In the genomic region with DNA sequence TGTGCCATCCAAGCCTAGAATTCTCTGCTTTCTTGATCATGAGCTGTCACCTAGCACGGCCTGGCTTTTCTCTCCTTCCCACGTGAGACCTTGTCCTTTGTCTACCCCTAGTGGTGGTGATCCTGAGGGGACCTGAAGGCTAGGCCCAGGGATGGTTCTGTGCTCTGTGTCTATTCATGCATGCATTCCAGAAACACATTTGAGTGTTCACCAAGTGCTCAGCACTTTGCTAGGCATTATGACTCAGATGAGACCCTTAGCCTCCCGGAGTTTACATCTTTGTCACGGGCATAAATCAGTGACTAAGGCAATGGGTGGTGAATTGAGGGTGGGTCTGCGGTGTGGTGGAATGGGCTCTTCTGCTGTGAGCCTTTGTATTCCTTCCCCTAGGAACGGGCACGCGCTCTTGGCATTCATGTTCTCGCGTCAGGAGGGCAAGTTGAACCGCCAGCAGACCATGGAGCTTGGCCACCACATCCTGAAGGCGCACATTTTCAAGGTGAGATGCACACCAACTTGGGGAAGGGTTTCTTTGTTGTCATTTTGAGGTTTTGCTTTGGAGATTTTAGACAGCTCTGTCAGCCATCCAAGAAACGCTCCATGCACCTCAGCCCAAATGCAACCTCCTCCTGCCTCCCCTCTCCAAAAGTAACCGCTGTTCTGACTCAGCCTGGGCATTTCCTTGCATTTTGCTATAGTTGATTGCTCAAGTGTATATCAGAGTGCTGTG, we compare ENCODE assay signal across 8 cellular contexts.
DNase-seq lines count a peak whose midpoint lies in the region; ATAC-seq and TF ChIP-seq lines count a peak whose summit lies in the region.

No MANE protein-coding gene starts in this region.

- intact Hi-C loops in HCT116 (cut with micrococcal nuclease), result loop anchor here (1.0 kb wide), 3 partner anchors 44 to 284 kb away; no protein-coding TSS in a partner anchor

- CTCF ChIA-PET in HCT116 (lab: Charles Lee), result interaction anchor here (0.6 to 1.4 kb wide), 4 partner anchors 45 to 782 kb away, joined by 3 to 4 read pairs (median 4); no protein-coding TSS in a partner anchor

- POLR2A ChIA-PET in activated naive CD8-positive, alpha-beta T cell treated with anti-CD3 and anti-CD28 coated beads, Interleukin-2, amount 10 ng/mL, durations not matched to agents 7 days and 5 days (lab: Charles Lee), result no interaction called here
- POLR2A ChIA-PET in HCT116 (lab: Charles Lee), result no interaction called here

- TF ChIP-seq CTCF in HCT116 (IDR thresholded peaks at IDR 0.05 in 2 of 3, conservative IDR thresholded peaks at IDR 0.05 in 1 of 3; ENCODE audit: borderline replicate concordance in 1 of 3, insufficient read depth in 1 of 3, low read depth in 2 of 3, low read length in 2 of 3), result peak; percentile 55 to 66 (median 58); a peak in 5 of 6 replicates
- TF ChIP-seq CTCF in MM.1S (IDR thresholded peaks at IDR 0.05; ENCODE audit: low read length), result peak; percentile 37
- peak; percentile 48 for TF ChIP-seq CTCF in epithelial cell of esophagus (IDR thresholded peaks at IDR 0.05; ENCODE audit: insufficient read depth, low read depth, low read length, missing control alignments)
- TF ChIP-seq CTCF in progenitor cell of endocrine pancreas (IDR thresholded peaks at IDR 0.05; ENCODE audit: unreplicated experiment), result peak; percentile 30

- H3K27ac ChIP-seq in HCT116 (ENCODE audit: low read depth, low read length) (no peak overlapping the region), MM.1S (ENCODE audit: low read length) (no peak overlapping the region)

- H3K79me2 ChIP-seq in HCT116 (ENCODE audit: insufficient read depth, low read length) (no peaks in the 10 kb centered on the region), MM.1S (ENCODE audit: low read length) (no peaks in the 10 kb centered on the region)

- no peaks in the 10 kb centered on the region for H3K9me2 ChIP-seq in HCT116 (ENCODE audit: insufficient read depth)
- H3K9me2 ChIP-seq in MM.1S (replicated peaks; ENCODE audit: insufficient read depth, low read length), result no peaks in the 10 kb centered on the region

- no peak overlapping the region for H2AFZ ChIP-seq in HCT116 (ENCODE audit: low read depth, low read length, poor library complexity, severe bottlenecking)
- H2AFZ ChIP-seq in MM.1S (ENCODE audit: low read length), result no peak overlapping the region

- no peaks in the 10 kb centered on the region for H3K4me1 ChIP-seq in HCT116 (ENCODE audit: control insufficient read depth in 1 of 2, insufficient read depth in 2 of 2, low read length in 2 of 2)
- no peaks in the 10 kb centered on the region for H3K4me1 ChIP-seq in MM.1S (ENCODE audit: low read length)

- H4K20me1 ChIP-seq in HCT116 (ENCODE audit: insufficient read depth) (no peaks in the 10 kb centered on the region), MM.1S (ENCODE audit: insufficient read depth, low read length) (no peaks in the 10 kb centered on the region)

- no peak for DNase-seq in activated naive CD8-positive, alpha-beta T cell treated with anti-CD3 and anti-CD28 coated beads, Interleukin-2, amount 10 ng/mL, durations not matched to agents 7 days and 5 days
- DNase-seq in activated naive CD8-positive, alpha-beta T cell treated with anti-CD3 and anti-CD28 coated beads for 36 hours, result no peak
- DNase-seq in HCT116 (ENCODE audit: low read depth, low spot score) (peak; percentile 19), MM.1S (peak; percentile 28), epithelial cell of esophagus (ENCODE audit: low read depth) (peak; percentile 30), progenitor cell of endocrine pancreas (ENCODE audit: low spot score, unreplicated experiment) (no peak), retina (no peak), medulla oblongata (ENCODE audit: extremely low spot score) (no peak)

- no peak overlapping the region for H3K4me3 ChIP-seq in HCT116 (replicated peaks in 1 of 2; ENCODE audit: low read depth in 1 of 2, low read length in 2 of 2)
- H3K4me3 ChIP-seq in MM.1S (ENCODE audit: low read length), result no peak overlapping the region
- no peak overlapping the region for H3K4me3 ChIP-seq in epithelial cell of esophagus (ENCODE audit: low read length)

- no peak overlapping the region for H3K4me3 Mint-ChIP-seq in activated naive CD8-positive, alpha-beta T cell treated with anti-CD3 and anti-CD28 coated beads, Interleukin-2, amount 10 ng/mL, durations not matched to agents 7 days and 5 days
- no peak overlapping the region for H3K4me3 Mint-ChIP-seq in activated naive CD8-positive, alpha-beta T cell treated with anti-CD3 and anti-CD28 coated beads for 36 hours
- H3K4me3 Mint-ChIP-seq in progenitor cell of endocrine pancreas (ENCODE audit: low read depth), result no peak overlapping the region

- no peak for TF ChIP-seq POLR2A in HCT116 (IDR thresholded peaks at IDR 0.05; ENCODE audit: borderline replicate concordance, extremely low read depth, insufficient read depth, insufficient read length)

- no peaks in the 10 kb centered on the region for H3K9me3 Mint-ChIP-seq in activated naive CD8-positive, alpha-beta T cell treated with anti-CD3 and anti-CD28 coated beads, Interleukin-2, amount 10 ng/mL, durations not matched to agents 7 days and 5 days
- H3K9me3 Mint-ChIP-seq in activated naive CD8-positive, alpha-beta T cell treated with anti-CD3 and anti-CD28 coated beads for 36 hours, result no peaks in the 10 kb centered on the region
- no peaks in the 10 kb centered on the region for H3K9me3 Mint-ChIP-seq in progenitor cell of endocrine pancreas (ENCODE audit: low read depth)

- H3K9ac ChIP-seq in HCT116 (ENCODE audit: low read length), result no peak overlapping the region
- no peak overlapping the region for H3K9ac ChIP-seq in MM.1S (ENCODE audit: low read length)

- H3K4me2 ChIP-seq in HCT116 (ENCODE audit: low read length), result no peak overlapping the region
- no peak overlapping the region for H3K4me2 ChIP-seq in MM.1S (ENCODE audit: low read depth, low read length)

- RAD21 ChIA-PET in HCT116 (lab: Charles Lee; ENCODE audit: low non-redundant PET in 1 of 2, low total read pairs in 2 of 2, uncharacterized antibody in 2 of 2, unreplicated experiment in 2 of 2), result no interaction called here

- peak; percentile 86 for TF ChIP-seq RAD21 in HCT116 (IDR thresholded peaks at IDR 0.05; ENCODE audit: low read depth)

- no peak overlapping the region for H3K27ac Mint-ChIP-seq in activated naive CD8-positive, alpha-beta T cell treated with anti-CD3 and anti-CD28 coated beads, Interleukin-2, amount 10 ng/mL, durations not matched to agents 7 days and 5 days
- H3K27ac Mint-ChIP-seq in activated naive CD8-positive, alpha-beta T cell treated with anti-CD3 and anti-CD28 coated beads for 36 hours, result no peak overlapping the region
- H3K27ac Mint-ChIP-seq in progenitor cell of endocrine pancreas, result peak overlapping the region; percentile 78

- ATAC-seq in activated naive CD8-positive, alpha-beta T cell treated with anti-CD3 and anti-CD28 coated beads, Interleukin-2, amount 10 ng/mL, durations not matched to agents 7 days and 5 days (ENCODE audit: low read depth), result peak; percentile 45
- peak; percentile 89 for ATAC-seq in HCT116

- peaks cover 6% of the 10 kb centered on the region for H3K4me1 Mint-ChIP-seq in activated naive CD8-positive, alpha-beta T cell treated with anti-CD3 and anti-CD28 coated beads, Interleukin-2, amount 10 ng/mL, durations not matched to agents 7 days and 5 days
- peaks cover 8% of the 10 kb centered on the region for H3K4me1 Mint-ChIP-seq in activated naive CD8-positive, alpha-beta T cell treated with anti-CD3 and anti-CD28 coated beads for 36 hours
- H3K4me1 Mint-ChIP-seq in progenitor cell of endocrine pancreas (ENCODE audit: low read depth), result peaks cover 2% of the 10 kb centered on the region

- no peaks in the 10 kb centered on the region for H3K27me3 ChIP-seq in HCT116 (ENCODE audit: insufficient read depth, low read length)
- no peaks in the 10 kb centered on the region for H3K27me3 ChIP-seq in MM.1S (replicated peaks; ENCODE audit: insufficient read depth, low read length)

- H3K9me3 ChIP-seq in HCT116 (ENCODE audit: control insufficient read depth in 1 of 2, insufficient read depth in 1 of 2, low read depth in 1 of 2, low read length in 2 of 2) (no peaks in the 10 kb centered on the region), MM.1S (replicated peaks; ENCODE audit: insufficient read depth, low read length) (no peaks in the 10 kb centered on the region)

- H3F3A ChIP-seq in MM.1S (ENCODE audit: insufficient read depth, low read length), result no peaks in the 10 kb centered on the region

- H3K36me3 ChIP-seq in HCT116 (ENCODE audit: control insufficient read depth in 1 of 2, insufficient read depth in 2 of 2, low read length in 2 of 2), result no peaks in the 10 kb centered on the region
- no peaks in the 10 kb centered on the region for H3K36me3 ChIP-seq in MM.1S (replicated peaks; ENCODE audit: insufficient read depth, low read length)

- no TSS peak for BruUV-seq in HCT116 (replicated peaks; lab: Mats Ljungman, UMichigan)

- H3K27me3 Mint-ChIP-seq in activated naive CD8-positive, alpha-beta T cell treated with anti-CD3 and anti-CD28 coated beads, Interleukin-2, amount 10 ng/mL, durations not matched to agents 7 days and 5 days, result no peaks in the 10 kb centered on the region
- H3K27me3 Mint-ChIP-seq in activated naive CD8-positive, alpha-beta T cell treated with anti-CD3 and anti-CD28 coated beads for 36 hours, result no peaks in the 10 kb centered on the region
- H3K27me3 Mint-ChIP-seq in progenitor cell of endocrine pancreas, result no peaks in the 10 kb centered on the region

- no peaks in the 10 kb centered on the region for H3K36me3 Mint-ChIP-seq in activated naive CD8-positive, alpha-beta T cell treated with anti-CD3 and anti-CD28 coated beads, Interleukin-2, amount 10 ng/mL, durations not matched to agents 7 days and 5 days
- no peaks in the 10 kb centered on the region for H3K36me3 Mint-ChIP-seq in activated naive CD8-positive, alpha-beta T cell treated with anti-CD3 and anti-CD28 coated beads for 36 hours
- H3K36me3 Mint-ChIP-seq in progenitor cell of endocrine pancreas (ENCODE audit: insufficient read depth), result peaks cover 20% of the 10 kb centered on the region

TF ChIP-seq in HCT116, 20 proteins besides CTCF, POLR2A, EP300 and RAD21 (continues in another document):
- TF ChIP-seq, protein P1, sequence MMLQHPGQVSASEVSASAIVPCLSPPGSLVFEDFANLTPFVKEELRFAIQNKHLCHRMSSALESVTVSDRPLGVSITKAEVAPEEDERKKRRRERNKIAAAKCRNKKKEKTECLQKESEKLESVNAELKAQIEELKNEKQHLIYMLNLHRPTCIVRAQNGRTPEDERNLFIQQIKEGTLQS (IDR thresholded peaks at IDR 0.05), result no peak
- TF ChIP-seq FOSL1 (IDR thresholded peaks at IDR 0.05; ENCODE audit: low read depth), result no peak
- no peak for TF ChIP-seq EZH2 (IDR thresholded peaks at IDR 0.05)
- no peak for TF ChIP-seq SIN3A (IDR thresholded peaks at IDR 0.05; ENCODE audit: low read depth)

Comparison
In these comparisons a context has a peak if more than half of its experiments do, and no peak if none do; other contexts are left out.
1. DNase-seq: peak in HCT116 (single experiment), MM.1S (single experiment) and epithelial cell of esophagus (single experiment); none in activated naive CD8-positive, alpha-beta T cell treated with anti-CD3 and anti-CD28 coated beads, Interleukin-2, amount 10 ng/mL, durations not matched to agents 7 days and 5 days (single experiment), activated naive CD8-positive, alpha-beta T cell treated with anti-CD3 and anti-CD28 coated beads for 36 hours (single experiment), progenitor cell of endocrine pancreas (single experiment), retina (single experiment) and medulla oblongata (single experiment).
2. Peak in every context shown above with its lines, with median percentiles within 50 percentile points of each other: CTCF ChIP-seq.